8 cellular contexts compared by ENCODE assay signal in genomic region chr20:61613885-61614284, GRCh38.
"Had no signal": no experiment of that assay in that cellular context is flagged by ENCODE, and none has a peak within 500 bp of the region (broad histone marks: within the 10 kb centered on the region; RNA-seq: fewer than 3 reads in every experiment).

No MANE protein-coding gene starts in this region.

- FAIRE-seq: G401.6, GM12878, GM12891, GM12892, GM18507, GM19239 had no signal

- DNase-seq: GDM1, GF-D8 had no signal

- ATAC-seq: GM12878 had no signal

- H3K4me3 ChIP-seq: GM12878 had no signal
